10 cellular contexts compared by ENCODE assay signal in the genomic region with DNA sequence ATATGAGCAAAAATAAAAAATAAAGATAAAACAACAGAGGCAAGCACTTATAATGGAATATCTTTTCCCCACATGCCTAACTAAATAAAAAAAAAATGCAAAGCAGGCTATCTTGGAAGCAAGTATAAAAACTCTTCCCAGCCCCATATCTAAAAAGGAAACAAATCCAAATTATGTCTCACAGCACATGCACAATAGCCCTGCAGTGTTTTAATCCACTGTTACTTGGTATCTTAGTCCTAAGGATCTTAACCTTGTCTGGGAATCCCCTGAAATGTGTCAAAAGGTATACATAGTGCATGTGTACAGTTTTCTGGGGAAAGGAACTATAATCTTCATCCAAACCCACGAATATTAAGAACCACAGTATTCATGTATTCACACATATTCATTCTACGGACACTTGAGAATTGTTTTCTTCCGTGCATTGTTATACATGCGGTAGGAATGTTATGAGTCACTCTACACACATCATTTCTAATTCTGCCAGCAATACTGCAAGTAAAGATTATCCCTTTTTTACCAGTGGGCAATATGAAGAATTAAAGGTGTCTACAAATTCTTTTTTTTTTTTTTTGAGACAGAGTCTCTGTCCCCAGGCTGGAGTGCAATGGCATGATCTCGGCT. TPM values are rescaled to one million over a fixed set of nuclear protein-coding genes. Genes with fewer than 3 reads are reported as not detected.
A peak's percentile ranks its signal among the peaks of the same experiment; 100 is the strongest.
DNase-seq lines count a peak whose midpoint lies in the region; ATAC-seq and FAIRE-seq lines count a peak whose summit lies in the region.
"Had no signal": no experiment of that assay in that cellular context is flagged by ENCODE, and none has a peak within 500 bp of the region (broad histone marks: within the 10 kb centered on the region; RNA-seq: fewer than 3 reads in every experiment).

No MANE protein-coding gene starts in this region.

- no peaks in the 10 kb centered on the region for H3K9me3 ChIP-seq in aorta (ENCODE audit: control insufficient read depth, low read length)

- peaks cover 0 to 7% (median 3%) of the 10 kb centered on the region in 3 donors for H3K27me3 Mint-ChIP-seq in immature natural killer cell (ENCODE audit: low read depth in 3 of 3)
- H3K27me3 Mint-ChIP-seq: memory B cell had no signal

- intact Hi-C loops in aorta (cut with DNase I), result no loop called here

- DNase-seq in Daoy (ENCODE audit: low read depth) (peak; percentile 67), HS-5 (ENCODE audit: low read depth) (peak; percentile 64), fibroblast of peridontal ligament (ENCODE audit: extremely low read depth) (peak; percentile 86), H7 (no peak), immature natural killer cell (no peak), aorta (no peak), frontal cortex (ENCODE audit: low spot score in 2 of 2) (no peak)
- DNase-seq: DMS79 had no signal

- H3K9me3 Mint-ChIP-seq in immature natural killer cell, result peaks cover 0 to 2% (median 0%) of the 10 kb centered on the region in 6 donors

- WGBS in aorta, 2 donors, result 24 to 31% methylated on average over 5 of the region's 5 CpGs

- H3K4me3 Mint-ChIP-seq in immature natural killer cell, result no peak overlapping the region
- H3K4me3 Mint-ChIP-seq: memory B cell had no signal

- H3K27ac Mint-ChIP-seq in immature natural killer cell, result no peak overlapping the region
- H3K27ac Mint-ChIP-seq: memory B cell had no signal

- no peaks in the 10 kb centered on the region for H3K36me3 ChIP-seq in H7 (replicated peaks; ENCODE audit: control insufficient read depth, insufficient read depth, low read length)
- H3K36me3 ChIP-seq in aorta (ENCODE audit: control insufficient read depth in 1 of 2, insufficient read depth in 2 of 2, low read length in 1 of 2), result no peaks in the 10 kb centered on the region

- no peaks in the 10 kb centered on the region for H3K36me3 Mint-ChIP-seq in immature natural killer cell

- no peak for FAIRE-seq in frontal cortex (lab: Jason Lieb, UNC)

- no peak overlapping the region for H3K27ac ChIP-seq in aorta (ENCODE audit: low read depth in 1 of 2, low read length in 2 of 2)

- no peaks in the 10 kb centered on the region for H3K4me1 ChIP-seq in aorta (ENCODE audit: control insufficient read depth in 1 of 2, insufficient read depth in 2 of 2, low read length in 2 of 2)

- H3K4me3 ChIP-seq in H7 (ENCODE audit: insufficient read depth, low read depth, low read length) (no peak overlapping the region), aorta (ENCODE audit: low read length in 2 of 2) (no peak overlapping the region)

- H3K4me1 Mint-ChIP-seq in immature natural killer cell, result no peaks in the 10 kb centered on the region

- ATAC-seq in GM21576 (IDR thresholded peaks at IDR 0.05; ENCODE audit: unreplicated experiment), result peak; percentile 38
- ATAC-seq in aorta (ENCODE audit: low FRiP score), result no peak

- no peaks in the 10 kb centered on the region for H3K27me3 ChIP-seq in H7 (ENCODE audit: control insufficient read depth, insufficient read depth, low read length)
- no peaks in the 10 kb centered on the region for H3K27me3 ChIP-seq in aorta (ENCODE audit: control insufficient read depth in 1 of 2, insufficient read depth in 2 of 2, low read length in 1 of 2)

RNA-seq across cellular contexts. Expression of gene SNX2, which starts 47.8 kb away (rescaled TPM):
- total RNA-seq in Daoy (2014; rRNA removed; shearing (Covaris generic)), result 47.7 and 59.5 TPM in 2 replicates
- 68.2 and 79.3 TPM in 2 replicates for total RNA-seq in H7 (2014; rRNA removed; shearing (Covaris generic))
- 10 to 100 TPM; 37.7 to 57.4 (median 50.2) TPM for polyA plus RNA-seq in immature natural killer cell
- 10 to 100 TPM; 86.8 to 93.8 TPM for total RNA-seq in aorta
- 10 to 100 TPM; 43.3 to 49.0 TPM for polyA plus RNA-seq in aorta
- 49.7 TPM for total RNA-seq in frontal cortex

Comparison
In these comparisons a context has a peak if more than half of its experiments do, and no peak if none do; other contexts are left out.
1. DNase-seq: peak in Daoy (single experiment), HS-5 (single experiment) and fibroblast of peridontal ligament (single experiment); none in H7 (single experiment), immature natural killer cell (0 of 3), aorta (0 of 2) and frontal cortex (0 of 2).